In the genomic region with DNA sequence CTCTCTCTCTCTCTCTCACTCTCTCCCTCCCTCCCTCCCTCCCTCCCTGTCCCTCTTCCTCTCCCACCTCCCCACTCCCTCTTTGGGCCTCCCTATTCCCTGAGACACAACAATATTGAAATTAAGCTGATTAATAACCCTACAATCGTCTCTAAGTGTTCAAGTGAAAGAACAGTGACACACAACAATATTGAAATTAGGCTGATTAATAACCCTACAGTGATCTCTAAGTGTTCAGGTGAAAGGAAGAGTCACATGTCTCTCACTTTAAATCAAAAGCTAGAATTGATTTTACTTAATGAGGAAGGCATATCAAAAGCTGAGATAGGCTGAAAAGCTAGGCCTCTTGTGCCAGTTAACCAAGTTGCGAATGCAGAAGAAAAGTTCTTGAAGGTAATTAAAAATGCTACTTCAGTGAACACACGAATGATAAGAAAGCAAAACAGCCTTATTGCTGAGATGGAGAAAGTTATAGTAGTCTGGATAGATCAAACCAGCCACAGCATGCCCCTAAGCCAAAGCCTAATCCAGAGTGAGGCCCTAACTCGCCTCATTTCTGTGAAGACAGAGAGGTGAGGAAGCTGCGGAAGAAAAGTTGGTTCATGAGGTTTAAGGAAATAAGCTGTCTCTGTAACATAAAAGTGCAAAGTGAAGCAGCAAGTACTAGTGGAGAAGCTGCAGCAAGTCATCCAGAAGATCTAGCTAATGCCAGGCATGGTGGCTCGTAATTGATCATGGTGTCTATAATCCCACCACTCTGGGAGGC, we compare ENCODE assay signal across 1 cellular context.
TF ChIP-seq lines count a peak whose summit lies in the region.

No MANE protein-coding gene starts in this region.

TF ChIP-seq in GM23338, 12 proteins besides CTCF, POLR2A, EP300 and RAD21:
- TF ChIP-seq ZNF114 (CRISPR knock-in tag; IDR thresholded peaks at IDR 0.05) (no peak), JUNB (IDR thresholded peaks at IDR 0.05; ENCODE audit: unreplicated experiment) (no peak), ZNF331 (CRISPR knock-in tag; IDR thresholded peaks at IDR 0.05; ENCODE audit: low read depth) (no peak), POLR2AphosphoS5 (IDR thresholded peaks at IDR 0.05; ENCODE audit: low read depth) (no peak), EZH2phosphoT487 (IDR thresholded peaks at IDR 0.05; ENCODE audit: unreplicated experiment) (no peak), STAT1 (IDR thresholded peaks at IDR 0.05; ENCODE audit: unreplicated experiment) (no peak), EZH2 (IDR thresholded peaks at IDR 0.05; ENCODE audit: low read depth, unreplicated experiment) (no peak), REST (IDR thresholded peaks at IDR 0.05; ENCODE audit: unreplicated experiment) (no peak), ETS1 (IDR thresholded peaks at IDR 0.05) (no peak), CREB1 (CRISPR knock-in tag; IDR thresholded peaks at IDR 0.05; ENCODE audit: low read depth) (no peak), NANOG (IDR thresholded peaks at IDR 0.05; ENCODE audit: borderline replicate concordance) (no peak)
- TF ChIP-seq, protein P1, sequence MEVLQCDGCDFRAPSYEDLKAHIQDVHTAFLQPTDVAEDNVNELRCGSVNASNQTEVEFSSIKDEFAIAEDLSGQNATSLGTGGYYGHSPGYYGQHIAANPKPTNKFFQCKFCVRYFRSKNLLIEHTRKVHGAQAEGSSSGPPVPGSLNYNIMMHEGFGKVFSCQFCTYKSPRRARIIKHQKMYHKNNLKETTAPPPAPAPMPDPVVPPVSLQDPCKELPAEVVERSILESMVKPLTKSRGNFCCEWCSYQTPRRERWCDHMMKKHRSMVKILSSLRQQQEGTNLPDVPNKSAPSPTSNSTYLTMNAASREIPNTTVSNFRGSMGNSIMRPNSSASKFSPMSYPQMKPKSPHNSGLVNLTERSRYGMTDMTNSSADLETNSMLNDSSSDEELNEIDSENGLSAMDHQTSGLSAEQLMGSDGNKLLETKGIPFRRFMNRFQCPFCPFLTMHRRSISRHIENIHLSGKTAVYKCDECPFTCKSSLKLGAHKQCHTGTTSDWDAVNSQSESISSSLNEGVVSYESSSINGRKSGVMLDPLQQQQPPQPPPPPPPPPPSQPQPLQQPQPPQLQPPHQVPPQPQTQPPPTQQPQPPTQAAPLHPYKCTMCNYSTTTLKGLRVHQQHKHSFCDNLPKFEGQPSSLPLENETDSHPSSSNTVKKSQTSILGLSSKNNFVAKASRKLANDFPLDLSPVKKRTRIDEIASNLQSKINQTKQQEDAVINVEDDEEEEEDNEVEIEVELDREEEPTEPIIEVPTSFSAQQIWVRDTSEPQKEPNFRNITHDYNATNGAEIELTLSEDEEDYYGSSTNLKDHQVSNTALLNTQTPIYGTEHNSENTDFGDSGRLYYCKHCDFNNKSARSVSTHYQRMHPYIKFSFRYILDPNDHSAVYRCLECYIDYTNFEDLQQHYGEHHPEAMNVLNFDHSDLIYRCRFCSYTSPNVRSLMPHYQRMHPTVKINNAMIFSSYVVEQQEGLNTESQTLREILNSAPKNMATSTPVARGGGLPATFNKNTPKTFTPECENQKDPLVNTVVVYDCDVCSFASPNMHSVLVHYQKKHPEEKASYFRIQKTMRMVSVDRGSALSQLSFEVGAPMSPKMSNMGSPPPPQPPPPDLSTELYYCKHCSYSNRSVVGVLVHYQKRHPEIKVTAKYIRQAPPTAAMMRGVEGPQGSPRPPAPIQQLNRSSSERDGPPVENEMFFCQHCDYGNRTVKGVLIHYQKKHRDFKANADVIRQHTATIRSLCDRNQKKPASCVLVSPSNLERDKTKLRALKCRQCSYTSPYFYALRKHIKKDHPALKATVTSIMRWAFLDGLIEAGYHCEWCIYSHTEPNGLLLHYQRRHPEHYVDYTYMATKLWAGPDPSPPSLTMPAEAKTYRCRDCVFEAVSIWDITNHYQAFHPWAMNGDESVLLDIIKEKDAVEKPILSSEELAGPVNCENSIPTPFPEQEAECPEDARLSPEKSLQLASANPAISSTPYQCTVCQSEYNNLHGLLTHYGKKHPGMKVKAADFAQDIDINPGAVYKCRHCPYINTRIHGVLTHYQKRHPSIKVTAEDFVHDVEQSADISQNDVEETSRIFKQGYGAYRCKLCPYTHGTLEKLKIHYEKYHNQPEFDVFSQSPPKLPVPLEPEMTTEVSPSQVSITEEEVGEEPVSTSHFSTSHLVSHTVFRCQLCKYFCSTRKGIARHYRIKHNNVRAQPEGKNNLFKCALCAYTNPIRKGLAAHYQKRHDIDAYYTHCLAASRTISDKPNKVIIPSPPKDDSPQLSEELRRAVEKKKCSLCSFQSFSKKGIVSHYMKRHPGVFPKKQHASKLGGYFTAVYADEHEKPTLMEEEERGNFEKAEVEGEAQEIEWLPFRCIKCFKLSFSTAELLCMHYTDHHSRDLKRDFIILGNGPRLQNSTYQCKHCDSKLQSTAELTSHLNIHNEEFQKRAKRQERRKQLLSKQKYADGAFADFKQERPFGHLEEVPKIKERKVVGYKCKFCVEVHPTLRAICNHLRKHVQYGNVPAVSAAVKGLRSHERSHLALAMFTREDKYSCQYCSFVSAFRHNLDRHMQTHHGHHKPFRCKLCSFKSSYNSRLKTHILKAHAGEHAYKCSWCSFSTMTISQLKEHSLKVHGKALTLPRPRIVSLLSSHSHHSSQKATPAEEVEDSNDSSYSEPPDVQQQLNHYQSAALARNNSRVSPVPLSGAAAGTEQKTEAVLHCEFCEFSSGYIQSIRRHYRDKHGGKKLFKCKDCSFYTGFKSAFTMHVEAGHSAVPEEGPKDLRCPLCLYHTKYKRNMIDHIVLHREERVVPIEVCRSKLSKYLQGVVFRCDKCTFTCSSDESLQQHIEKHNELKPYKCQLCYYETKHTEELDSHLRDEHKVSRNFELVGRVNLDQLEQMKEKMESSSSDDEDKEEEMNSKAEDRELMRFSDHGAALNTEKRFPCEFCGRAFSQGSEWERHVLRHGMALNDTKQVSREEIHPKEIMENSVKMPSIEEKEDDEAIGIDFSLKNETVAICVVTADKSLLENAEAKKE (CRISPR knock-in tag; IDR thresholded peaks at IDR 0.05) = no peak
TF ChIP-seq in GM23338: peak in this region for 0.
